In genomic region chr13:45391926-45392325, GRCh38 we compare ENCODE assay signal across 21 cellular contexts. TPM values are rescaled to one million over a fixed set of nuclear protein-coding genes. Genes with fewer than 3 reads are reported as not detected.
DNase-seq lines count a peak whose midpoint lies in the region; ATAC-seq and TF ChIP-seq lines count a peak whose summit lies in the region.
"Had no signal": no experiment of that assay in that cellular context is flagged by ENCODE, and none has a peak within 500 bp of the region (broad histone marks: within the 10 kb centered on the region; RNA-seq: fewer than 3 reads in every experiment).

No MANE protein-coding gene starts in this region.

- TF ChIP-seq CTCF in nephron progenitor cell (IDR thresholded peaks at IDR 0.05) = no peak

- H3K27me3 Mint-ChIP-seq in nephron progenitor cell (ENCODE audit: low read depth, poor library complexity) = no peaks in the 10 kb centered on the region
- H3K27me3 Mint-ChIP-seq: CD4-positive, CD25-positive, alpha-beta regulatory T cell; CD8-positive, alpha-beta memory T cell had no signal

- no peak overlapping the region for H3K4me3 ChIP-seq in skeletal muscle tissue (ENCODE audit: low read length in 3 of 3)
- H3K4me3 ChIP-seq: GM12878 had no signal

- peak overlapping the region; percentile 66 for H3K27ac Mint-ChIP-seq in nephron progenitor cell

- DNase-seq in activated effector memory CD4-positive, alpha-beta T cell treated with anti-CD3 and anti-CD28 coated beads, Interleukin-2, amount 50 U/mL, for 16 hours = peak; percentile 38
- no peak for DNase-seq in activated effector memory CD4-positive, alpha-beta T cell treated with Interleukin-2 at 50 U/mL for 16 hours
- peak; percentile 16 for DNase-seq in left lobe of liver (ENCODE audit: low spot score)
- no peak for DNase-seq in nephron progenitor cell
- no peak for DNase-seq in left colon
- no peak for DNase-seq in NCI-H524 (lab: John Stamatoyannopoulos, UW)
- no peak for DNase-seq in NCI-H2171 treated with DMSO at 0.1 percent for 48 hours (lab: John Stamatoyannopoulos, UW)
- DNase-seq: ACHN; BE2C; C1 segment of cervical spinal cord; CD4-positive, CD25-positive, alpha-beta regulatory T cell; CD8-positive, alpha-beta memory T cell; COR-L47; DMS 273 treated with DMSO at 0.1 percent for 48 hours; DMS53; DND-41; EL; H9 had no signal

- no peaks in the 10 kb centered on the region for H3K27me3 ChIP-seq in skeletal muscle tissue (ENCODE audit: control insufficient read depth in 3 of 3, insufficient read depth in 3 of 3, low read length in 3 of 3)
- H3K27me3 ChIP-seq: BE2C had no signal

- no peaks in the 10 kb centered on the region for H3K9me3 Mint-ChIP-seq in nephron progenitor cell
- H3K9me3 Mint-ChIP-seq: CD4-positive, CD25-positive, alpha-beta regulatory T cell; CD8-positive, alpha-beta memory T cell; H9 had no signal

- H3K36me3 ChIP-seq in skeletal muscle tissue (ENCODE audit: control insufficient read depth in 3 of 3, insufficient read depth in 3 of 3, low read length in 3 of 3) = peaks cover 7 to 23% (median 12%) of the 10 kb centered on the region in 3 donors
- H3K36me3 ChIP-seq: BE2C had no signal

- H3K9ac ChIP-seq in skeletal muscle tissue (ENCODE audit: low read depth in 1 of 3, low read length in 3 of 3) = no peak overlapping the region

- H3K4me3 Mint-ChIP-seq in nephron progenitor cell = no peak overlapping the region
- H3K4me3 Mint-ChIP-seq: CD4-positive, CD25-positive, alpha-beta regulatory T cell; CD8-positive, alpha-beta memory T cell; H9 had no signal

- no peaks in the 10 kb centered on the region for H3K9me3 ChIP-seq in skeletal muscle tissue (ENCODE audit: control insufficient read depth in 3 of 3, low read length in 3 of 3)
- H3K9me3 ChIP-seq: BE2C had no signal

- intact Hi-C loops in left colon (cut with DNase I, micrococcal nuclease) = no loop called here

- H3K27ac ChIP-seq in skeletal muscle tissue (ENCODE audit: low read depth, low read length) = peak overlapping the region; percentile 2

- H3K4me1 Mint-ChIP-seq in nephron progenitor cell = peaks cover 24% of the 10 kb centered on the region

- ATAC-seq in left lobe of liver (no peak), left colon (no peak)
- ATAC-seq: GM12878, HepG2 had no signal

- H3K4me1 ChIP-seq in skeletal muscle tissue (ENCODE audit: control insufficient read depth in 3 of 3, insufficient read depth in 3 of 3, low read length in 3 of 3) = peaks cover 13 to 27% (median 23%) of the 10 kb centered on the region in 3 donors
- H3K4me1 ChIP-seq: BE2C had no signal

- peaks cover 59% of the 10 kb centered on the region for H3K36me3 Mint-ChIP-seq in nephron progenitor cell (ENCODE audit: low read depth)

RNA-seq across cellular contexts. Expression of gene SLC25A30, which starts 26.2 kb away (rescaled TPM):
- total RNA-seq in left lobe of liver (38.8 TPM), skeletal muscle tissue (12.5 TPM), left colon (10 to 100 TPM; 11.8 to 13.5 TPM)

RNA-seq across cellular contexts. Expression of gene TPT1, which starts 50.9 kb away (rescaled TPM):
- total RNA-seq in left lobe of liver = 2,011 TPM
- total RNA-seq in skeletal muscle tissue = 4,283 TPM
- total RNA-seq in left colon = 1,000 to 10,000 TPM; 3,363 to 4,788 TPM

Comparison
In these comparisons a context has a peak if more than half of its experiments do, and no peak if none do; other contexts are left out.
1. DNase-seq: peak in activated effector memory CD4-positive, alpha-beta T cell treated with anti-CD3 and anti-CD28 coated beads, Interleukin-2, amount 50 U/mL, for 16 hours (single experiment) and left lobe of liver (single experiment); none in activated effector memory CD4-positive, alpha-beta T cell treated with Interleukin-2 at 50 U/mL for 16 hours (single experiment), nephron progenitor cell (single experiment), left colon (0 of 2), NCI-H524 (0 of 2) and NCI-H2171 treated with DMSO at 0.1 percent for 48 hours (single experiment).